2 cellular contexts compared by ENCODE assay signal in genomic region chr9:111952559-111952958, GRCh38.
A peak's percentile ranks its signal among the peaks of the same experiment; 100 is the strongest.
TF ChIP-seq lines count a peak whose summit lies in the region.

No MANE protein-coding gene starts in this region.

TF ChIP-seq in IMR-90, 13 proteins besides CTCF, POLR2A, EP300 and RAD21:
- TF ChIP-seq NFE2L2 (IDR thresholded peaks at IDR 0.05; ENCODE audit: low read depth, low read length) (peak; percentile 19; the same call in 1 of the 2 replicates), CEBPB (IDR thresholded peaks at IDR 0.05; ENCODE audit: low read depth, low read length) (peak; percentile 83), FOS (IDR thresholded peaks at IDR 0.05; ENCODE audit: low read depth, low read length) (no peak)

TF ChIP-seq in GM12878, 131 proteins besides CTCF, POLR2A, EP300 and RAD21:
- no peak for TF ChIP-seq MYC (IDR thresholded peaks at IDR 0.05; ENCODE audit: insufficient read depth, insufficient read length, insufficient replicate concordance, low read length, severe bottlenecking)
- 0 out of 4 replicates have a peak, but pooled peaks of 1 of the 2 experiments have one; percentile 19 for TF ChIP-seq IKZF2 (IDR thresholded peaks at IDR 0.05)
- TF ChIP-seq IKZF1 (conservative IDR thresholded peaks at IDR 0.05) = peak; percentile 25
- TF ChIP-seq GABPA (IDR thresholded peaks at IDR 0.05; ENCODE audit: low read depth) = no peak
- peak; percentile 80 for TF ChIP-seq EED (IDR thresholded peaks at IDR 0.05; ENCODE audit: low read depth)
- TF ChIP-seq NR2F1 (conservative IDR thresholded peaks at IDR 0.05) = no peak
- peak; percentile 45 for TF ChIP-seq RUNX3 (IDR thresholded peaks at IDR 0.05; ENCODE audit: low read length)
- no peak for TF ChIP-seq FOXK2 (IDR thresholded peaks at IDR 0.05)
- TF ChIP-seq TCF7 (IDR thresholded peaks at IDR 0.05; ENCODE audit: borderline replicate concordance) = no peak
- no peak for TF ChIP-seq NRF1 (conservative IDR thresholded peaks at IDR 0.05; ENCODE audit: low read depth, low read length)
- no peak for TF ChIP-seq ZBTB4 (CRISPR knock-in tag; IDR thresholded peaks at IDR 0.05)
- TF ChIP-seq ATF3 (IDR thresholded peaks at IDR 0.05; ENCODE audit: borderline replicate concordance, extremely low read depth, low read depth, low read length) = no peak
- no peak for TF ChIP-seq NR2C2 (IDR thresholded peaks at IDR 0.05; ENCODE audit: borderline replicate concordance, control insufficient read depth, insufficient read length, low read depth)
